In the genomic region with DNA sequence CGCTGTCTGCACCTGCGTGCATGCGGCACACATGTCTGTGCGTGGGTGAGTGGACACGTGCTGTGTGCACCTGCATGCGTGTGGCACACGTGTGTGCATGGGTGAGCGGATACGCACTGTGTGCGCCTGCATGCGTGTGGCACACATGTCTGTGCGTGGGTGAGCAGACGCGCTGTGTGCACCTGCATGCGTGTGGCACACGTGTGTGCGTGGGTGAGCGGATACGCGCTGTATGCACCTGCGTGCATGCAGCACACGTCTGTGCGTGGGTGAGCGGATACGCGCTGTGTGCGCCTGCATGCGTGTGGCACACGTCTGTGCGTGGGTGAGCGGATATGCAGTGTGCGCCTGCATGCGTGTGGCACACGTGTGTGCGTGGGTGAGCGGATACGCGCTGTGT, we compare ENCODE assay signal across 2 cellular contexts.
TF ChIP-seq lines count a peak whose summit lies in the region.

No MANE protein-coding gene starts in this region.

TF ChIP-seq in WTC11, 78 proteins besides CTCF, POLR2A, EP300 and RAD21:
- TF ChIP-seq, protein P1, sequence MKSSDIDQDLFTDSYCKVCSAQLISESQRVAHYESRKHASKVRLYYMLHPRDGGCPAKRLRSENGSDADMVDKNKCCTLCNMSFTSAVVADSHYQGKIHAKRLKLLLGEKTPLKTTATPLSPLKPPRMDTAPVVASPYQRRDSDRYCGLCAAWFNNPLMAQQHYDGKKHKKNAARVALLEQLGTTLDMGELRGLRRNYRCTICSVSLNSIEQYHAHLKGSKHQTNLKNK (CRISPR knock-in tag; IDR thresholded peaks at IDR 0.05): no peak
- no peak for TF ChIP-seq NR2C2 (CRISPR knock-in tag; IDR thresholded peaks at IDR 0.05)
- no peak for TF ChIP-seq ZNF138 (CRISPR knock-in tag; conservative IDR thresholded peaks at IDR 0.05)
- TF ChIP-seq HMGA2 (CRISPR knock-in tag; IDR thresholded peaks at IDR 0.05): no peak
- TF ChIP-seq ZNF396 (CRISPR knock-in tag; IDR thresholded peaks at IDR 0.05; ENCODE audit: borderline replicate concordance): no peak
- TF ChIP-seq, protein P2, sequence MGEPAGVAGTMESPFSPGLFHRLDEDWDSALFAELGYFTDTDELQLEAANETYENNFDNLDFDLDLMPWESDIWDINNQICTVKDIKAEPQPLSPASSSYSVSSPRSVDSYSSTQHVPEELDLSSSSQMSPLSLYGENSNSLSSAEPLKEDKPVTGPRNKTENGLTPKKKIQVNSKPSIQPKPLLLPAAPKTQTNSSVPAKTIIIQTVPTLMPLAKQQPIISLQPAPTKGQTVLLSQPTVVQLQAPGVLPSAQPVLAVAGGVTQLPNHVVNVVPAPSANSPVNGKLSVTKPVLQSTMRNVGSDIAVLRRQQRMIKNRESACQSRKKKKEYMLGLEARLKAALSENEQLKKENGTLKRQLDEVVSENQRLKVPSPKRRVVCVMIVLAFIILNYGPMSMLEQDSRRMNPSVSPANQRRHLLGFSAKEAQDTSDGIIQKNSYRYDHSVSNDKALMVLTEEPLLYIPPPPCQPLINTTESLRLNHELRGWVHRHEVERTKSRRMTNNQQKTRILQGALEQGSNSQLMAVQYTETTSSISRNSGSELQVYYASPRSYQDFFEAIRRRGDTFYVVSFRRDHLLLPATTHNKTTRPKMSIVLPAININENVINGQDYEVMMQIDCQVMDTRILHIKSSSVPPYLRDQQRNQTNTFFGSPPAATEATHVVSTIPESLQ (CRISPR knock-in tag; IDR thresholded peaks at IDR 0.05): no peak
- TF ChIP-seq, protein P3, sequence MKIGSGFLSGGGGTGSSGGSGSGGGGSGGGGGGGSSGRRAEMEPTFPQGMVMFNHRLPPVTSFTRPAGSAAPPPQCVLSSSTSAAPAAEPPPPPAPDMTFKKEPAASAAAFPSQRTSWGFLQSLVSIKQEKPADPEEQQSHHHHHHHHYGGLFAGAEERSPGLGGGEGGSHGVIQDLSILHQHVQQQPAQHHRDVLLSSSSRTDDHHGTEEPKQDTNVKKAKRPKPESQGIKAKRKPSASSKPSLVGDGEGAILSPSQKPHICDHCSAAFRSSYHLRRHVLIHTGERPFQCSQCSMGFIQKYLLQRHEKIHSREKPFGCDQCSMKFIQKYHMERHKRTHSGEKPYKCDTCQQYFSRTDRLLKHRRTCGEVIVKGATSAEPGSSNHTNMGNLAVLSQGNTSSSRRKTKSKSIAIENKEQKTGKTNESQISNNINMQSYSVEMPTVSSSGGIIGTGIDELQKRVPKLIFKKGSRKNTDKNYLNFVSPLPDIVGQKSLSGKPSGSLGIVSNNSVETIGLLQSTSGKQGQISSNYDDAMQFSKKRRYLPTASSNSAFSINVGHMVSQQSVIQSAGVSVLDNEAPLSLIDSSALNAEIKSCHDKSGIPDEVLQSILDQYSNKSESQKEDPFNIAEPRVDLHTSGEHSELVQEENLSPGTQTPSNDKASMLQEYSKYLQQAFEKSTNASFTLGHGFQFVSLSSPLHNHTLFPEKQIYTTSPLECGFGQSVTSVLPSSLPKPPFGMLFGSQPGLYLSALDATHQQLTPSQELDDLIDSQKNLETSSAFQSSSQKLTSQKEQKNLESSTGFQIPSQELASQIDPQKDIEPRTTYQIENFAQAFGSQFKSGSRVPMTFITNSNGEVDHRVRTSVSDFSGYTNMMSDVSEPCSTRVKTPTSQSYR (CRISPR knock-in tag; IDR thresholded peaks at IDR 0.05): no peak
- TF ChIP-seq, protein P4, sequence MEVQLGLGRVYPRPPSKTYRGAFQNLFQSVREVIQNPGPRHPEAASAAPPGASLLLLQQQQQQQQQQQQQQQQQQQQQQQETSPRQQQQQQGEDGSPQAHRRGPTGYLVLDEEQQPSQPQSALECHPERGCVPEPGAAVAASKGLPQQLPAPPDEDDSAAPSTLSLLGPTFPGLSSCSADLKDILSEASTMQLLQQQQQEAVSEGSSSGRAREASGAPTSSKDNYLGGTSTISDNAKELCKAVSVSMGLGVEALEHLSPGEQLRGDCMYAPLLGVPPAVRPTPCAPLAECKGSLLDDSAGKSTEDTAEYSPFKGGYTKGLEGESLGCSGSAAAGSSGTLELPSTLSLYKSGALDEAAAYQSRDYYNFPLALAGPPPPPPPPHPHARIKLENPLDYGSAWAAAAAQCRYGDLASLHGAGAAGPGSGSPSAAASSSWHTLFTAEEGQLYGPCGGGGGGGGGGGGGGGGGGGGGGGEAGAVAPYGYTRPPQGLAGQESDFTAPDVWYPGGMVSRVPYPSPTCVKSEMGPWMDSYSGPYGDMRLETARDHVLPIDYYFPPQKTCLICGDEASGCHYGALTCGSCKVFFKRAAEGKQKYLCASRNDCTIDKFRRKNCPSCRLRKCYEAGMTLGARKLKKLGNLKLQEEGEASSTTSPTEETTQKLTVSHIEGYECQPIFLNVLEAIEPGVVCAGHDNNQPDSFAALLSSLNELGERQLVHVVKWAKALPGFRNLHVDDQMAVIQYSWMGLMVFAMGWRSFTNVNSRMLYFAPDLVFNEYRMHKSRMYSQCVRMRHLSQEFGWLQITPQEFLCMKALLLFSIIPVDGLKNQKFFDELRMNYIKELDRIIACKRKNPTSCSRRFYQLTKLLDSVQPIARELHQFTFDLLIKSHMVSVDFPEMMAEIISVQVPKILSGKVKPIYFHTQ (CRISPR knock-in tag; IDR thresholded peaks at IDR 0.05): no peak
- no peak for TF ChIP-seq NFYB (CRISPR knock-in tag; conservative IDR thresholded peaks at IDR 0.05; ENCODE audit: low read depth)
- TF ChIP-seq, protein P5, sequence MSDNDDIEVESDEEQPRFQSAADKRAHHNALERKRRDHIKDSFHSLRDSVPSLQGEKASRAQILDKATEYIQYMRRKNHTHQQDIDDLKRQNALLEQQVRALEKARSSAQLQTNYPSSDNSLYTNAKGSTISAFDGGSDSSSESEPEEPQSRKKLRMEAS (CRISPR knock-in tag; IDR thresholded peaks at IDR 0.05): no peak
- no peak for TF ChIP-seq NFATC4 (CRISPR knock-in tag; IDR thresholded peaks at IDR 0.05)
- TF ChIP-seq, protein P6, sequence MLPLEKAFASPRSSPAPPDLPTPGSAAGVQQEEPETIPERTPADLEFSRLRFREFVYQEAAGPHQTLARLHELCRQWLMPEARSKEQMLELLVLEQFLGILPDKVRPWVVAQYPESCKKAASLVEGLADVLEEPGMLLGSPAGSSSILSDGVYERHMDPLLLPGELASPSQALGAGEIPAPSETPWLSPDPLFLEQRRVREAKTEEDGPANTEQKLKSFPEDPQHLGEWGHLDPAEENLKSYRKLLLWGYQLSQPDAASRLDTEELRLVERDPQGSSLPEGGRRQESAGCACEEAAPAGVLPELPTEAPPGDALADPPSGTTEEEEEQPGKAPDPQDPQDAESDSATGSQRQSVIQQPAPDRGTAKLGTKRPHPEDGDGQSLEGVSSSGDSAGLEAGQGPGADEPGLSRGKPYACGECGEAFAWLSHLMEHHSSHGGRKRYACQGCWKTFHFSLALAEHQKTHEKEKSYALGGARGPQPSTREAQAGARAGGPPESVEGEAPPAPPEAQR (CRISPR knock-in tag; IDR thresholded peaks at IDR 0.05): no peak
- no peak for TF ChIP-seq CREB1 (CRISPR knock-in tag; IDR thresholded peaks at IDR 0.05)

TF ChIP-seq in HepG2, 621 proteins besides CTCF, POLR2A, EP300 and RAD21:
- TF ChIP-seq NONO (IDR thresholded peaks at IDR 0.05): no peak
- 0 out of 2 replicates have a peak, but pooled peaks have one; percentile 59 for TF ChIP-seq NONO (CRISPR knock-in tag; conservative IDR thresholded peaks at IDR 0.05)
- peak; percentile 44; the same call in 1 of the 2 replicates for TF ChIP-seq HOXA9 (CRISPR knock-in tag; IDR thresholded peaks at IDR 0.05; ENCODE audit: borderline replicate concordance)
- TF ChIP-seq, protein P7, sequence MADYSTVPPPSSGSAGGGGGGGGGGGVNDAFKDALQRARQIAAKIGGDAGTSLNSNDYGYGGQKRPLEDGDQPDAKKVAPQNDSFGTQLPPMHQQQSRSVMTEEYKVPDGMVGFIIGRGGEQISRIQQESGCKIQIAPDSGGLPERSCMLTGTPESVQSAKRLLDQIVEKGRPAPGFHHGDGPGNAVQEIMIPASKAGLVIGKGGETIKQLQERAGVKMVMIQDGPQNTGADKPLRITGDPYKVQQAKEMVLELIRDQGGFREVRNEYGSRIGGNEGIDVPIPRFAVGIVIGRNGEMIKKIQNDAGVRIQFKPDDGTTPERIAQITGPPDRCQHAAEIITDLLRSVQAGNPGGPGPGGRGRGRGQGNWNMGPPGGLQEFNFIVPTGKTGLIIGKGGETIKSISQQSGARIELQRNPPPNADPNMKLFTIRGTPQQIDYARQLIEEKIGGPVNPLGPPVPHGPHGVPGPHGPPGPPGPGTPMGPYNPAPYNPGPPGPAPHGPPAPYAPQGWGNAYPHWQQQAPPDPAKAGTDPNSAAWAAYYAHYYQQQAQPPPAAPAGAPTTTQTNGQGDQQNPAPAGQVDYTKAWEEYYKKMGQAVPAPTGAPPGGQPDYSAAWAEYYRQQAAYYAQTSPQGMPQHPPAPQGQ (CRISPR knock-in tag; IDR thresholded peaks at IDR 0.05; ENCODE audit: borderline replicate concordance): no peak
- no peak for TF ChIP-seq TAF1 (CRISPR knock-in tag; IDR thresholded peaks at IDR 0.05)
- TF ChIP-seq HOXA7 (CRISPR knock-in tag; IDR thresholded peaks at IDR 0.05): 0 out of 2 replicates have a peak, but pooled peaks have one; percentile 26
- TF ChIP-seq YY1 (IDR thresholded peaks at IDR 0.05; ENCODE audit: insufficient read depth, insufficient replicate concordance, low read depth, low read length): no peak
- TF ChIP-seq SSRP1 (CRISPR knock-in tag; IDR thresholded peaks at IDR 0.05): no peak
- peak; percentile 82 for TF ChIP-seq TARDBP (CRISPR knock-in tag; IDR thresholded peaks at IDR 0.05)
- no peak for TF ChIP-seq ZNF446 (CRISPR knock-in tag; IDR thresholded peaks at IDR 0.05)
- no peak for TF ChIP-seq ZNF878 (CRISPR knock-in tag; IDR thresholded peaks at IDR 0.05)
- no peak for TF ChIP-seq TCF7 (IDR thresholded peaks at IDR 0.05; ENCODE audit: low read depth)
- no peak for TF ChIP-seq KMT2A (CRISPR knock-in tag; IDR thresholded peaks at IDR 0.05)
- TF ChIP-seq, protein P8, sequence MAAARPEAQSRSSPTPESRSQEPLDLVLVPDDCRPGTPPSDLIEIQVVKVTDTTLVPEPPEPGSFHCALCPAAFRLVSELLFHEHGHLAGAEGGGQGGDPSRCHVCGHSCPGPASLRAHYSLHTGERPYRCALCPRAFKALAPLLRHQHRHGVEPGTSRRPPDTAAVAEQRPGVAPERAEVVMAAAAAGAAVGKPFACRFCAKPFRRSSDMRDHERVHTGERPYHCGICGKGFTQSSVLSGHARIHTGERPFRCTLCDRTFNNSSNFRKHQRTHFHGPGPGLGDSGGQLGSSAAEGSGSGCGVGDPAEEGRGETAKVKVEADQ (CRISPR knock-in tag; IDR thresholded peaks at IDR 0.05; ENCODE audit: borderline replicate concordance): no peak
- TF ChIP-seq AHR (CRISPR knock-in tag; IDR thresholded peaks at IDR 0.05): no peak
- TF ChIP-seq DNMT1 (CRISPR knock-in tag; IDR thresholded peaks at IDR 0.05): 0 out of 2 replicates have a peak, but pooled peaks have one; percentile 38
- no peak for TF ChIP-seq ZNF569 (CRISPR knock-in tag; IDR thresholded peaks at IDR 0.05; ENCODE audit: borderline replicate concordance)
